In the genomic region with DNA sequence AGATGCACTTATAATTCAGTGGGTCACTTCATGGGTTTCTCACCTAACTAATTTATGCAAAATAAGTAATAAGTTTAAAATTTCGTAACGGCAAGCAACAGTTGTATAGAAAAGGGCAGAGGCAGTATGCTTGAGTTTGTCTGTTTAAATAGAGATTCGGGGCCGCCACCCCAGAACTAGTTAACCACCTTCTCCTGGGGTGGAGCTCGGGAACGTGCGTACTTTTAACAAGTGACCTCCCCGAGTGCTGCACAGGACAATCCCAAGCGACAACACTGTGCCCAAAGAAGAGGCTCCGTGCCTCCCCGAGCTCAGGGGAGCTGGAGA, we compare ENCODE assay signal across 8 cellular contexts. TPM values are rescaled to one million over a fixed set of nuclear protein-coding genes. Genes with fewer than 3 reads are reported as not detected.
DNase-seq lines count a peak whose midpoint lies in the region; ATAC-seq and TF ChIP-seq lines count a peak whose summit lies in the region.

No MANE protein-coding gene starts in this region.

- no peaks in the 10 kb centered on the region for H3K27me3 Mint-ChIP-seq in activated T-cell treated with anti-CD3 and anti-CD28 coated beads, Interleukin-2, amount 50 U/mL, for 24 hours
- H3K27me3 Mint-ChIP-seq in activated naive CD8-positive, alpha-beta T cell treated with anti-CD3 and anti-CD28 coated beads for 36 hours, result no peaks in the 10 kb centered on the region

- H3K4me3 ChIP-seq in thymus (ENCODE audit: low read length), result peak overlapping the region; percentile 81

- H3K4me1 ChIP-seq in thymus (ENCODE audit: control insufficient read depth, insufficient read depth, low read length), result peaks cover 7% of the 10 kb centered on the region

- no peaks in the 10 kb centered on the region for H3K36me3 ChIP-seq in thymus (ENCODE audit: control insufficient read depth, insufficient read depth)

- peak overlapping the region; percentile 96 for H3K27ac Mint-ChIP-seq in activated T-cell treated with anti-CD3 and anti-CD28 coated beads, Interleukin-2, amount 50 U/mL, for 24 hours
- peak overlapping the region; percentile 94 for H3K27ac Mint-ChIP-seq in activated naive CD8-positive, alpha-beta T cell treated with anti-CD3 and anti-CD28 coated beads for 36 hours

- H3K27ac ChIP-seq in thymus (ENCODE audit: low read depth), result peak overlapping the region; percentile 79

- H3K9me3 Mint-ChIP-seq in activated T-cell treated with anti-CD3 and anti-CD28 coated beads, Interleukin-2, amount 50 U/mL, for 24 hours, result no peaks in the 10 kb centered on the region
- no peaks in the 10 kb centered on the region for H3K9me3 Mint-ChIP-seq in activated naive CD8-positive, alpha-beta T cell treated with anti-CD3 and anti-CD28 coated beads for 36 hours

- TF ChIP-seq POLR2A in erythroblast (IDR thresholded peaks at IDR 0.05; ENCODE audit: low read length), result no peak

- DNase-seq in activated T-cell treated with anti-CD3 and anti-CD28 coated beads, Interleukin-2, amount 50 U/mL, for 24 hours, result no peak
- no peak for DNase-seq in activated T-cell treated with anti-CD3 and anti-CD28 coated beads, Interleukin-2, amount 50 U/mL, for 1 hour
- no peak for DNase-seq in activated naive CD8-positive, alpha-beta T cell treated with anti-CD3 and anti-CD28 coated beads for 36 hours
- DNase-seq in left lobe of liver (ENCODE audit: low spot score), result no peak
- no peak for DNase-seq in erythroblast (lab: John Stamatoyannopoulos, UW)
- DNase-seq in DMS 273 (lab: John Stamatoyannopoulos, UW; ENCODE audit: unreplicated experiment), result no peak

- under 1% methylated on average over 11 of the region's 11 CpGs for whole genome bisulfite sequencing in thymus

- peaks cover 53% of the 10 kb centered on the region for H3K36me3 Mint-ChIP-seq in activated T-cell treated with anti-CD3 and anti-CD28 coated beads, Interleukin-2, amount 50 U/mL, for 24 hours (ENCODE audit: low read depth)
- peaks cover 33% of the 10 kb centered on the region for H3K36me3 Mint-ChIP-seq in activated naive CD8-positive, alpha-beta T cell treated with anti-CD3 and anti-CD28 coated beads for 36 hours

- peak overlapping the region; percentile 97 for H3K4me3 Mint-ChIP-seq in activated T-cell treated with anti-CD3 and anti-CD28 coated beads, Interleukin-2, amount 50 U/mL, for 24 hours
- peak overlapping the region; percentile 96 for H3K4me3 Mint-ChIP-seq in activated naive CD8-positive, alpha-beta T cell treated with anti-CD3 and anti-CD28 coated beads for 36 hours

- H3K9me3 ChIP-seq in thymus (ENCODE audit: control insufficient read depth), result peaks cover 1% of the 10 kb centered on the region

- H3K4me1 Mint-ChIP-seq in activated T-cell treated with anti-CD3 and anti-CD28 coated beads, Interleukin-2, amount 50 U/mL, for 24 hours (ENCODE audit: low read depth), result peaks cover 49% of the 10 kb centered on the region
- H3K4me1 Mint-ChIP-seq in activated naive CD8-positive, alpha-beta T cell treated with anti-CD3 and anti-CD28 coated beads for 36 hours, result peaks cover 36% of the 10 kb centered on the region

- H3K27me3 ChIP-seq in thymus (ENCODE audit: control insufficient read depth, insufficient read depth), result no peaks in the 10 kb centered on the region

- ATAC-seq in left lobe of liver (peak; percentile 49), GM18867 (IDR thresholded peaks at IDR 0.05; ENCODE audit: unreplicated experiment) (no peak)

RNA-seq across cellular contexts. Expression of gene SSR3, which starts 0.4 kb away (rescaled TPM):
- 100 to 1,000 TPM; 175 to 176 TPM for total RNA-seq in activated naive CD8-positive, alpha-beta T cell treated with anti-CD3 and anti-CD28 coated beads for 36 hours
- total RNA-seq in left lobe of liver, result 116 TPM
- polyA plus RNA-seq in thymus, result 83.6 TPM
